ENCODE assay signal across 1 cellular context in the genomic region with DNA sequence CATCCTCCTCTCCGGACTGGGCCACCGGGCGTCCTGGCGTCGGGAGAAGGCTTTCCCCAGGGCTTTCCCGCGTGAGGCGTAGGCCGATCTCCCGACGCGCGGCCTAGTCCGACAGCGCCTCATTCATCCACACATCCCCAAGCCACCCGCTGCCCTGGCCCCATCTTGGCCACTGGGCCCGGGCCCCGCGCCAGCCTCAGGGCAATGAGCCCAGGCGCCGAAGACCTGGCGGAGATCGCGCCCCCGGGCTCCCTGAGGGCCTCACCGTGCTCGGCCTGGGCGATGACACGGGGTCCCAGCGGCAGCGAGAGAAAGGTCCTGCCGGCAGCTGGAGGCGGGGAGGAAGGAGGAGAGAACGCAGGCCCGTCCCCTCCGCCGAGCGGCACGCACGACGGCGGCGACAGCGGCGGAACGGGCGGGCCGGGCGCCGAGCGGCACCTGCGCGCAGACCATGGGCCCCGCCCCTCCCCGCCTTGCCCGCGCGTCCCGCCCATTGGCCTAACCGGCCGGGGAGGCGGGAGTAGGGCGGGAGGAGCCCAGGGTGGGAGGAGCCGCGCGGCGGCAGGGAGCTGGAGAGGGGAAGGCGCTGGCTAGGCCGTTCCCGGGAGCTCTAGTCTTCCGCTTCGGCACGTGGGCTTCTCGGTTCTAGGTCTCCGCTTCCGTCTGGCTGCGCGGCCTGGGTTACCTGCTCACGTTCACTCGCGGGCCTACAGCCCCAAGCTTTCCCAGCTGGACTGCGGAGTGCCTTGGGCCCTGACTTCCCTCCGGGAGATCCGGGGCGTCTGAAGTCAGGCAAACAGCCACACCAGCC.
TF ChIP-seq lines count a peak whose summit lies in the region.

OLA1 (minus strand) TSS at position 346 of the 811 bp plus-strand sequence. CDS start 1,717 bp downstream, outside the sequence.

TF ChIP-seq in HepG2, 621 proteins besides CTCF, POLR2A, EP300 and RAD21 (continued from another document and continues in another):
- TF ChIP-seq ZNF333 (CRISPR knock-in tag; IDR thresholded peaks at IDR 0.05; ENCODE audit: borderline replicate concordance) (peak; percentile 90; the same call in 1 of the 2 replicates), MXI1 (IDR thresholded peaks at IDR 0.05; ENCODE audit: borderline replicate concordance, low read depth, low read length) (peak; percentile 81; the same call in 1 of the 3 replicates), ZNF546 (CRISPR knock-in tag; conservative IDR thresholded peaks at IDR 0.05) (peak; percentile 96), MAF1 (CRISPR knock-in tag; IDR thresholded peaks at IDR 0.05; ENCODE audit: borderline replicate concordance) (no peak; the same call in 1 of the 2 replicates), ELF3 (CRISPR knock-in tag; IDR thresholded peaks at IDR 0.05) (peak; percentile 91; the same call in 1 of the 2 replicates), NFYC (CRISPR knock-in tag; IDR thresholded peaks at IDR 0.05) (peak; percentile 80), CEBPZ (IDR thresholded peaks at IDR 0.05; ENCODE audit: low read length) (no peak), WIZ (CRISPR knock-in tag; IDR thresholded peaks at IDR 0.05) (peak; percentile 86; the same call in 1 of the 2 replicates), HNRNPUL1 (IDR thresholded peaks at IDR 0.05; ENCODE audit: low read depth, low read length) (no peak), SRSF1 (optimal IDR thresholded peaks at IDR 0.05; ENCODE audit: low read depth, low read length) (peak; percentile 64), ZMYM2 (CRISPR knock-in tag; IDR thresholded peaks at IDR 0.05) (peak; percentile 73), GZF1 (CRISPR knock-in tag; IDR thresholded peaks at IDR 0.05) (0 out of 2 replicates have a peak, but pooled peaks have one; percentile 57), ZNF780A (CRISPR knock-in tag; IDR thresholded peaks at IDR 0.05) (peak; percentile 82; the same call in 1 of the 2 replicates), ZFP36L1 (CRISPR knock-in tag; IDR thresholded peaks at IDR 0.05) (no peak; the same call in none of the 2 replicates), SSRP1 (CRISPR knock-in tag; IDR thresholded peaks at IDR 0.05) (no peak), ZNF562 (CRISPR knock-in tag; IDR thresholded peaks at IDR 0.05; ENCODE audit: borderline replicate concordance) (peak; percentile 32; the same call in 1 of the 2 replicates), TEAD3 (CRISPR knock-in tag; optimal IDR thresholded peaks at IDR 0.05; ENCODE audit: borderline replicate concordance) (no peak), HES4 (CRISPR knock-in tag; IDR thresholded peaks at IDR 0.05; ENCODE audit: borderline replicate concordance) (peak; percentile 88), ATAD3A (CRISPR knock-in tag; IDR thresholded peaks at IDR 0.05) (0 out of 2 replicates have a peak, but pooled peaks have one; percentile 15), MTF2 (CRISPR knock-in tag; IDR thresholded peaks at IDR 0.05; ENCODE audit: borderline replicate concordance) (0 out of 2 replicates have a peak, but pooled peaks have one; percentile 74), LCORL (IDR thresholded peaks at IDR 0.05) (peak; percentile 89), LCORL (CRISPR knock-in tag; IDR thresholded peaks at IDR 0.05) (peak; percentile 74), DRAP1 (CRISPR knock-in tag; IDR thresholded peaks at IDR 0.05) (peak; percentile 90), PITX1 (CRISPR knock-in tag; IDR thresholded peaks at IDR 0.05) (peak; percentile 60; the same call in 1 of the 2 replicates), ZNF710 (CRISPR knock-in tag; IDR thresholded peaks at IDR 0.05; ENCODE audit: borderline replicate concordance) (no peak; the same call in 1 of the 2 replicates), ZSCAN9 (CRISPR knock-in tag; IDR thresholded peaks at IDR 0.05; ENCODE audit: borderline replicate concordance) (peak; percentile 73; the same call in 1 of the 2 replicates), TSC22D2 (CRISPR knock-in tag; IDR thresholded peaks at IDR 0.05; ENCODE audit: borderline replicate concordance) (0 out of 2 replicates have a peak, but pooled peaks have one; percentile 48), GFI1 (CRISPR knock-in tag; IDR thresholded peaks at IDR 0.05; ENCODE audit: borderline replicate concordance) (peak; percentile 89), ZNF501 (CRISPR knock-in tag; IDR thresholded peaks at IDR 0.05) (peak; percentile 95), IRF1 (CRISPR knock-in tag; IDR thresholded peaks at IDR 0.05; ENCODE audit: low read depth) (peak; percentile 26), ZNF496 (CRISPR knock-in tag; IDR thresholded peaks at IDR 0.05; ENCODE audit: insufficient replicate concordance) (no peak), ZNF205 (CRISPR knock-in tag; IDR thresholded peaks at IDR 0.05) (peak; percentile 39), XBP1 (CRISPR knock-in tag; IDR thresholded peaks at IDR 0.05) (no peak; the same call in 1 of the 2 replicates), MEIS2 (CRISPR knock-in tag; IDR thresholded peaks at IDR 0.05) (no peak; the same call in 1 of the 2 replicates), ZFX (CRISPR knock-in tag; IDR thresholded peaks at IDR 0.05; ENCODE audit: low read depth) (peak; percentile 100), ZC3H4 (CRISPR knock-in tag; IDR thresholded peaks at IDR 0.05; ENCODE audit: borderline replicate concordance) (no peak), NFKBIZ (CRISPR knock-in tag; IDR thresholded peaks at IDR 0.05) (peak; percentile 81; the same call in 1 of the 2 replicates), ZNF747 (CRISPR knock-in tag; IDR thresholded peaks at IDR 0.05; ENCODE audit: borderline replicate concordance) (peak; percentile 92), FOXM1 (CRISPR knock-in tag; IDR thresholded peaks at IDR 0.05) (no peak), RELA (CRISPR knock-in tag; IDR thresholded peaks at IDR 0.05) (no peak; the same call in 1 of the 2 replicates), ZNF614 (CRISPR knock-in tag; IDR thresholded peaks at IDR 0.05; ENCODE audit: borderline replicate concordance) (no peak), MAFG (CRISPR knock-in tag; IDR thresholded peaks at IDR 0.05) (peak; percentile 76), ZFP90 (CRISPR knock-in tag; IDR thresholded peaks at IDR 0.05; ENCODE audit: borderline replicate concordance) (peak; percentile 82), ZNF777 (CRISPR knock-in tag; IDR thresholded peaks at IDR 0.05) (peak; percentile 88), HNF4G (IDR thresholded peaks at IDR 0.05; ENCODE audit: borderline replicate concordance, low read depth, low read length) (no peak), HNF4G (CRISPR knock-in tag; IDR thresholded peaks at IDR 0.05; ENCODE audit: borderline replicate concordance, low read depth) (no peak), RXRA (CRISPR knock-in tag; IDR thresholded peaks at IDR 0.05) (no peak; the same call in 1 of the 2 replicates), SRSF4 (IDR thresholded peaks at IDR 0.05; ENCODE audit: low read depth, low read length, poor library complexity, severe bottlenecking) (no peak)
- TF ChIP-seq, protein P1, sequence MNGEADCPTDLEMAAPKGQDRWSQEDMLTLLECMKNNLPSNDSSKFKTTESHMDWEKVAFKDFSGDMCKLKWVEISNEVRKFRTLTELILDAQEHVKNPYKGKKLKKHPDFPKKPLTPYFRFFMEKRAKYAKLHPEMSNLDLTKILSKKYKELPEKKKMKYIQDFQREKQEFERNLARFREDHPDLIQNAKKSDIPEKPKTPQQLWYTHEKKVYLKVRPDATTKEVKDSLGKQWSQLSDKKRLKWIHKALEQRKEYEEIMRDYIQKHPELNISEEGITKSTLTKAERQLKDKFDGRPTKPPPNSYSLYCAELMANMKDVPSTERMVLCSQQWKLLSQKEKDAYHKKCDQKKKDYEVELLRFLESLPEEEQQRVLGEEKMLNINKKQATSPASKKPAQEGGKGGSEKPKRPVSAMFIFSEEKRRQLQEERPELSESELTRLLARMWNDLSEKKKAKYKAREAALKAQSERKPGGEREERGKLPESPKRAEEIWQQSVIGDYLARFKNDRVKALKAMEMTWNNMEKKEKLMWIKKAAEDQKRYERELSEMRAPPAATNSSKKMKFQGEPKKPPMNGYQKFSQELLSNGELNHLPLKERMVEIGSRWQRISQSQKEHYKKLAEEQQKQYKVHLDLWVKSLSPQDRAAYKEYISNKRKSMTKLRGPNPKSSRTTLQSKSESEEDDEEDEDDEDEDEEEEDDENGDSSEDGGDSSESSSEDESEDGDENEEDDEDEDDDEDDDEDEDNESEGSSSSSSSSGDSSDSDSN (CRISPR knock-in tag; IDR thresholded peaks at IDR 0.05), result peak; percentile 99
- TF ChIP-seq, protein P2, sequence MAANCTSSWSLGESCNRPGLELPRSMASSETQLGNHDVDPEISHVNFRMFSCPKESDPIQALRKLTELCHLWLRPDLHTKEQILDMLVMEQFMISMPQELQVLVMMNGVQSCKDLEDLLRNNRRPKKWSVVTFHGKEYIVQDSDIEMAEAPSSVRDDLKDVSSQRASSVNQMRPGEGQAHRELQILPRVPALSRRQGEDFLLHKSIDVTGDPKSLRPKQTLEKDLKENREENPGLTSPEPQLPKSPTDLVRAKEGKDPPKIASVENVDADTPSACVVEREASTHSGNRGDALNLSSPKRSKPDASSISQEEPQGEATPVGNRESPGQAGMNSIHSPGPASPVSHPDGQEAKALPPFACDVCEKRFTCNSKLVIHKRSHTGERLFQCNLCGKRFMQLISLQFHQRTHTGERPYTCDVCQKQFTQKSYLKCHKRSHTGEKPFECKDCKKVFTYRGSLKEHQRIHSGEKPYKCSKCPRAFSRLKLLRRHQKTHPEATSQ (CRISPR knock-in tag; IDR thresholded peaks at IDR 0.05; ENCODE audit: borderline replicate concordance), result no peak; the same call in 1 of the 2 replicates
- TF ChIP-seq, protein P3, sequence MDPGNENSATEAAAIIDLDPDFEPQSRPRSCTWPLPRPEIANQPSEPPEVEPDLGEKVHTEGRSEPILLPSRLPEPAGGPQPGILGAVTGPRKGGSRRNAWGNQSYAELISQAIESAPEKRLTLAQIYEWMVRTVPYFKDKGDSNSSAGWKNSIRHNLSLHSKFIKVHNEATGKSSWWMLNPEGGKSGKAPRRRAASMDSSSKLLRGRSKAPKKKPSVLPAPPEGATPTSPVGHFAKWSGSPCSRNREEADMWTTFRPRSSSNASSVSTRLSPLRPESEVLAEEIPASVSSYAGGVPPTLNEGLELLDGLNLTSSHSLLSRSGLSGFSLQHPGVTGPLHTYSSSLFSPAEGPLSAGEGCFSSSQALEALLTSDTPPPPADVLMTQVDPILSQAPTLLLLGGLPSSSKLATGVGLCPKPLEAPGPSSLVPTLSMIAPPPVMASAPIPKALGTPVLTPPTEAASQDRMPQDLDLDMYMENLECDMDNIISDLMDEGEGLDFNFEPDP (CRISPR knock-in tag; conservative IDR thresholded peaks at IDR 0.05), result no peak
- TF ChIP-seq, protein P4, sequence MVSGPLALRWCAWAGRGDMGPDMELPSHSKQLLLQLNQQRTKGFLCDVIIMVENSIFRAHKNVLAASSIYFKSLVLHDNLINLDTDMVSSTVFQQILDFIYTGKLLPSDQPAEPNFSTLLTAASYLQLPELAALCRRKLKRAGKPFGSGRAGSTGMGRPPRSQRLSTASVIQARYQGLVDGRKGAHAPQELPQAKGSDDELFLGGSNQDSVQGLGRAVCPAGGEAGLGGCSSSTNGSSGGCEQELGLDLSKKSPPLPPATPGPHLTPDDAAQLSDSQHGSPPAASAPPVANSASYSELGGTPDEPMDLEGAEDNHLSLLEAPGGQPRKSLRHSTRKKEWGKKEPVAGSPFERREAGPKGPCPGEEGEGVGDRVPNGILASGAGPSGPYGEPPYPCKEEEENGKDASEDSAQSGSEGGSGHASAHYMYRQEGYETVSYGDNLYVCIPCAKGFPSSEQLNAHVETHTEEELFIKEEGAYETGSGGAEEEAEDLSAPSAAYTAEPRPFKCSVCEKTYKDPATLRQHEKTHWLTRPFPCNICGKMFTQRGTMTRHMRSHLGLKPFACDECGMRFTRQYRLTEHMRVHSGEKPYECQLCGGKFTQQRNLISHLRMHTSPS (CRISPR knock-in tag; IDR thresholded peaks at IDR 0.05; ENCODE audit: low read depth), result peak; percentile 20
